ENCODE assay signal across 27 cellular contexts in the genomic region with DNA sequence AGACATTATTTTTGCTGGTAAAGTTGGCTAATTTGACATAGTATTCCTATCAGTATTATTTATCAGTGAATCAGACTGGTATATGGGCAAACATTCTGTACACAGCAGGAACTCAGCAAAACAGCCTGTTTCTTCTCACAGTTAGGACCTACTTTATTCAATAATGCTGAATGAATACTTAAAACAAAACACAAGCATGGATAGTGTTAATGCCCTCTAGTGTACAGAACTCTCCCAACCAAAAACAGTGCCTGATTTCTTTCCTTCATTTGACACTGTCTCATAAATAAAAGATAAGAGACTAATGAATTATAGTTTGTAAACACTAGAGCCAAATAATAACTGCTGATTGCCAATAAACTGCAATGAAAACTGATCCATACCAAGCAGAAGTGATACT.
DNase-seq lines count a peak whose midpoint lies in the region; ATAC-seq and TF ChIP-seq lines count a peak whose summit lies in the region.
"Had no signal": no experiment of that assay in that cellular context is flagged by ENCODE, and none has a peak within 500 bp of the region (broad histone marks: within the 10 kb centered on the region; RNA-seq: fewer than 3 reads in every experiment).

No MANE protein-coding gene starts in this region.

- no peak overlapping the region for H3K4me3 ChIP-seq in PC-9
- H3K4me3 ChIP-seq: coronary artery, prostate gland, stomach, tibial nerve had no signal

- no peaks in the 10 kb centered on the region for H3K9me3 ChIP-seq in PC-9 (ENCODE audit: insufficient read depth, low read depth)
- H3K9me3 ChIP-seq: neutrophil, prostate gland had no signal

- H3K4me2 ChIP-seq in PC-9: no peak overlapping the region

- CTCF ChIA-PET in PC-9 (lab: Charles Lee): no interaction called here

- H3K27ac ChIP-seq in 22Rv1 (no peak overlapping the region), caudate nucleus (ENCODE audit: low read depth, low read length) (peak overlapping the region; percentile 32), layer of hippocampus (ENCODE audit: low read depth, low read length) (peak overlapping the region; percentile 52), PC-9 (no peak overlapping the region)
- H3K27ac ChIP-seq: coronary artery, neutrophil, prostate gland, stomach, tibial nerve had no signal

- no peaks in the 10 kb centered on the region for H3K27me3 ChIP-seq in layer of hippocampus (ENCODE audit: control insufficient read depth, insufficient read depth, low read length)
- H3K27me3 ChIP-seq in PC-9 (ENCODE audit: insufficient read depth, low read depth): no peaks in the 10 kb centered on the region
- H3K27me3 ChIP-seq: neutrophil, stomach, tibial nerve had no signal

- peak; percentile 28; the same call in 1 of the 2 replicates for TF ChIP-seq CTCF in 22Rv1 (IDR thresholded peaks at IDR 0.05)
- no peak for TF ChIP-seq CTCF in PC-9 (conservative IDR thresholded peaks at IDR 0.05)

- BruUV-seq in PC-9 (replicated peaks; lab: Mats Ljungman, UMichigan): no TSS peak

- peak; percentile 0 to 6 for DNase-seq in Kasumi-1 (lab: John Stamatoyannopoulos, UW)
- no peak for DNase-seq in caudate nucleus (lab: John Stamatoyannopoulos, UW)
- DNase-seq in cerebellum (ENCODE audit: low spot score): no peak
- no peak for DNase-seq in activated effector memory CD4-positive, alpha-beta T cell treated with Interleukin-2 at 50 U/mL for 16 hours
- DNase-seq in PC-9: no peak
- DNase-seq: CD8-positive, alpha-beta T cell; DMS 273 treated with DMSO at 0.1 percent for 48 hours; effector memory CD4-positive, alpha-beta T cell; EL; erythroblast; HCEC 1CT; islet precursor cell; left ventricle myocardium superior; NCI-H1436 treated with DMSO at 0.1 percent for 48 hours; Right ventricle myocardium superior; stimulated activated CD4-positive, alpha-beta T cell treated with anti-CD3 and anti-CD28 coated beads, Interleukin-4, amount 100 ng/mL, for 1 hour; stomach had no signal

- H2AFZ ChIP-seq in PC-9: no peak overlapping the region

- no peaks in the 10 kb centered on the region for H3K36me3 ChIP-seq in PC-9 (ENCODE audit: low read depth)
- H3K36me3 ChIP-seq: neutrophil, prostate gland, stomach, tibial nerve had no signal

- H3K79me2 ChIP-seq in PC-9 (ENCODE audit: low read depth): no peaks in the 10 kb centered on the region

- H4K20me1 ChIP-seq in PC-9 (ENCODE audit: insufficient read depth): no peaks in the 10 kb centered on the region

- ATAC-seq in HG03039 (IDR thresholded peaks at IDR 0.05; ENCODE audit: unreplicated experiment): no peak
- ATAC-seq: activated naive CD4-positive, alpha-beta T cell treated with anti-CD3 and anti-CD28 coated beads, Interleukin-2, amount 50 U/mL, for 72 hours; CD8-positive, alpha-beta T cell; HepG2; left ventricle myocardium superior; Panc1 had no signal

- no peaks in the 10 kb centered on the region for H3K4me1 ChIP-seq in PC-9 (replicated peaks; ENCODE audit: insufficient read depth)
- H3K4me1 ChIP-seq: prostate gland, stomach, tibial nerve had no signal

- intact Hi-C loops in PC-9 (cut with micrococcal nuclease; ENCODE audit: unreplicated experiment): no loop called here

- no peaks in the 10 kb centered on the region for H3K9me2 ChIP-seq in PC-9 (ENCODE audit: insufficient read depth)

- POLR2A ChIA-PET in PC-9 (lab: Charles Lee; ENCODE audit: unreplicated experiment): no interaction called here

- H3F3A ChIP-seq in PC-9 (ENCODE audit: insufficient read depth, low read depth): no peaks in the 10 kb centered on the region

Comparison
In these comparisons a context has a peak if more than half of its experiments do, and no peak if none do; other contexts are left out.
1. H3K27ac ChIP-seq: peak in caudate nucleus (single experiment) and layer of hippocampus (single experiment); none in 22Rv1 (single experiment) and PC-9 (single experiment).
2. DNase-seq: peak in Kasumi-1 (2 of 2); none in caudate nucleus (0 of 61), cerebellum (single experiment), activated effector memory CD4-positive, alpha-beta T cell treated with Interleukin-2 at 50 U/mL for 16 hours (single experiment) and PC-9 (0 of 2).